ENCODE assay signal across 21 cellular contexts in genomic region chr5:142473038-142473437, GRCh38.
DNase-seq lines count a peak whose midpoint lies in the region; ATAC-seq, FAIRE-seq and TF ChIP-seq lines count a peak whose summit lies in the region.
"Had no signal": no experiment of that assay in that cellular context is flagged by ENCODE, and none has a peak within 500 bp of the region (broad histone marks: within the 10 kb centered on the region; RNA-seq: fewer than 3 reads in every experiment).

No MANE protein-coding gene starts in this region.

- no peaks in the 10 kb centered on the region for H3K9me3 Mint-ChIP-seq in activated naive CD4-positive, alpha-beta T cell treated with anti-CD3 and anti-CD28 coated beads, Interleukin-2, amount 50 U/mL, for 72 hours
- H3K9me3 Mint-ChIP-seq in astrocyte (ENCODE audit: unreplicated experiment), result no peaks in the 10 kb centered on the region
- H3K9me3 Mint-ChIP-seq: CD4-positive, alpha-beta T cell; mesothelial cell of epicardium had no signal

- H3K36me3 Mint-ChIP-seq in activated naive CD4-positive, alpha-beta T cell treated with anti-CD3 and anti-CD28 coated beads, Interleukin-2, amount 50 U/mL, for 72 hours, result peaks cover 0 to 2% of the 10 kb centered on the region in 2 donors
- no peaks in the 10 kb centered on the region for H3K36me3 Mint-ChIP-seq in astrocyte (ENCODE audit: low read depth, unreplicated experiment)

- H3K4me3 Mint-ChIP-seq in astrocyte (ENCODE audit: unreplicated experiment), result no peak overlapping the region
- H3K4me3 Mint-ChIP-seq: brain; CD4-positive, alpha-beta T cell; endodermal cell; mesothelial cell of epicardium had no signal

- H3K79me2 ChIP-seq in PC-3 (ENCODE audit: low read length) (no peaks in the 10 kb centered on the region), astrocyte (ENCODE audit: insufficient read depth, low read length) (no peaks in the 10 kb centered on the region), smooth muscle cell (ENCODE audit: low read depth) (no peaks in the 10 kb centered on the region)

- H3K4me3 ChIP-seq in PC-3 (ENCODE audit: low read length) (no peak overlapping the region), astrocyte (ENCODE audit: insufficient read depth, low read depth, low read length) (no peak overlapping the region), smooth muscle cell (no peak overlapping the region), Peyer's patch (no peak overlapping the region)
- H3K4me3 ChIP-seq: colonic mucosa, tibial nerve had no signal

- no peak for TF ChIP-seq CTCF in PC-3 (conservative IDR thresholded peaks at IDR 0.05; ENCODE audit: low read depth, low read length)
- no peak for TF ChIP-seq CTCF in astrocyte (IDR thresholded peaks at IDR 0.05; ENCODE audit: insufficient read depth, low read depth, low read length)
- TF ChIP-seq CTCF in smooth muscle cell (IDR thresholded peaks at IDR 0.05; ENCODE audit: borderline replicate concordance, insufficient read depth, poor library complexity, severe bottlenecking), result no peak
- no peak for TF ChIP-seq CTCF in Peyer's patch (IDR thresholded peaks at IDR 0.05)

- peak overlapping the region; percentile 79 for H3K27ac ChIP-seq in PC-3 (ENCODE audit: low read length)
- peak overlapping the region; percentile 72 for H3K27ac ChIP-seq in astrocyte (ENCODE audit: low read depth, low read length)
- H3K27ac ChIP-seq in smooth muscle cell (ENCODE audit: low read depth), result peak overlapping the region; percentile 74
- no peak overlapping the region for H3K27ac ChIP-seq in Peyer's patch
- H3K27ac ChIP-seq: colonic mucosa, tibial nerve had no signal

- H3K4me1 Mint-ChIP-seq in astrocyte (ENCODE audit: low read depth, unreplicated experiment), result peaks cover 20% of the 10 kb centered on the region

- H3F3A ChIP-seq in PC-3 (ENCODE audit: low read length, unreplicated experiment) (no peaks in the 10 kb centered on the region), smooth muscle cell (ENCODE audit: low read depth) (no peaks in the 10 kb centered on the region)

- no peak for FAIRE-seq in astrocyte (lab: Jason Lieb, UNC)
- FAIRE-seq: TTC549 had no signal

- H4K20me1 ChIP-seq in PC-3 (ENCODE audit: low read length), result no peaks in the 10 kb centered on the region
- no peaks in the 10 kb centered on the region for H4K20me1 ChIP-seq in astrocyte (ENCODE audit: insufficient read depth, low read length)
- no peaks in the 10 kb centered on the region for H4K20me1 ChIP-seq in smooth muscle cell (ENCODE audit: low read depth)

- no peak for TF ChIP-seq POLR2A in Peyer's patch (IDR thresholded peaks at IDR 0.05)

- H3K9me2 ChIP-seq in PC-3 (replicated peaks; ENCODE audit: low read length), result no peaks in the 10 kb centered on the region

- peak overlapping the region; percentile 31 for H3K9ac ChIP-seq in PC-3 (ENCODE audit: low read length)
- H3K9ac ChIP-seq in astrocyte (ENCODE audit: low read length), result peak overlapping the region; percentile 39
- H3K9ac ChIP-seq in smooth muscle cell (ENCODE audit: low read depth), result peak overlapping the region; percentile 18

- no peak for DNase-seq in activated naive CD4-positive, alpha-beta T cell treated with anti-CD3 and anti-CD28 coated beads, Interleukin-2, amount 50 U/mL, for 72 hours (ENCODE audit: low spot score in 2 of 2)
- DNase-seq in activated naive CD4-positive, alpha-beta T cell treated with anti-CD3 and anti-CD28 coated beads, Interleukin-2, amount 50 U/mL, for 16 hours, result no peak
- no peak for DNase-seq in PC-3
- no peak for DNase-seq in astrocyte (ENCODE audit: low read depth)
- DNase-seq in smooth muscle cell (lab: John Stamatoyannopoulos, UW; ENCODE audit: unreplicated experiment), result no peak
- no peak for DNase-seq in MV-4-11 (lab: John Stamatoyannopoulos, UW)
- no peak for DNase-seq in Peyer's patch
- no peak for DNase-seq in DMS53 treated with DMSO at 0.1 percent for 48 hours (lab: John Stamatoyannopoulos, UW; ENCODE audit: unreplicated experiment)
- DNase-seq: activated CD8-positive, alpha-beta memory T cell treated with anti-CD3 and anti-CD28 coated beads, Interleukin-2, amount 50 U/mL, for 48 hours; colonic mucosa; head of caudate nucleus; left colon; NCI-H1417; NCI-H510A had no signal

- BruUV-seq in PC-3 (replicated peaks; lab: Mats Ljungman, UMichigan), result no TSS peak

- H3K4me2 ChIP-seq in PC-3 (ENCODE audit: low read length) (peak overlapping the region; percentile 58), astrocyte (ENCODE audit: low read length) (peak overlapping the region; percentile 63), smooth muscle cell (no peak overlapping the region)

- no peaks in the 10 kb centered on the region for H3K27me3 Mint-ChIP-seq in astrocyte (ENCODE audit: low read depth, unreplicated experiment)
- H3K27me3 Mint-ChIP-seq: CD4-positive, alpha-beta T cell; progenitor cell of endocrine pancreas had no signal

- H3K36me3 ChIP-seq in PC-3 (ENCODE audit: low read depth, low read length) (no peaks in the 10 kb centered on the region), astrocyte (ENCODE audit: insufficient read depth, low read length) (no peaks in the 10 kb centered on the region), smooth muscle cell (ENCODE audit: low read depth) (no peaks in the 10 kb centered on the region), Peyer's patch (no peaks in the 10 kb centered on the region)
- H3K36me3 ChIP-seq: colonic mucosa, tibial nerve had no signal

- H3K27ac Mint-ChIP-seq in activated naive CD4-positive, alpha-beta T cell treated with anti-CD3 and anti-CD28 coated beads, Interleukin-2, amount 50 U/mL, for 72 hours, result peak overlapping the region; percentile 2 to 90
- peak overlapping the region; percentile 96 for H3K27ac Mint-ChIP-seq in astrocyte (ENCODE audit: unreplicated experiment)
- H3K27ac Mint-ChIP-seq: endodermal cell, mesothelial cell of epicardium, progenitor cell of endocrine pancreas had no signal

- CTCF ChIA-PET in PC-3 (lab: Charles Lee), result interaction anchor here (1.1 kb wide), 1 partner anchor 148 kb away, joined by 4 read pairs; the partner anchor contains the start of gene SPRY4

- intact Hi-C loops in PC-3 (cut with micrococcal nuclease), result loop anchor here (10.0 kb wide), 1 partner anchor 72 kb away; no protein-coding TSS in a partner anchor

- peaks cover 27% of the 10 kb centered on the region for H3K4me1 ChIP-seq in PC-3 (ENCODE audit: insufficient read depth, low read length)
- H3K4me1 ChIP-seq in astrocyte (ENCODE audit: insufficient read depth, low read length), result peaks cover 11% of the 10 kb centered on the region
- H3K4me1 ChIP-seq in smooth muscle cell (ENCODE audit: low read depth), result peaks cover 10% of the 10 kb centered on the region
- no peaks in the 10 kb centered on the region for H3K4me1 ChIP-seq in Peyer's patch
- H3K4me1 ChIP-seq: colonic mucosa, tibial nerve had no signal

- no peak for ATAC-seq in activated naive CD4-positive, alpha-beta T cell treated with anti-CD3 and anti-CD28 coated beads, Interleukin-2, amount 50 U/mL, for 72 hours
- no peak for ATAC-seq in PC-3
- ATAC-seq: left colon had no signal

- POLR2A ChIA-PET in PC-3 (lab: Charles Lee; ENCODE audit: unreplicated experiment), result interaction anchor here (0.7 kb wide), 1 partner anchor 159 kb away, joined by 9 read pairs; no protein-coding TSS in a partner anchor

- no peak overlapping the region for H2AFZ ChIP-seq in PC-3 (ENCODE audit: low read length)
- no peak overlapping the region for H2AFZ ChIP-seq in astrocyte (ENCODE audit: low read depth, low read length)
- H2AFZ ChIP-seq in smooth muscle cell (ENCODE audit: low read depth), result no peak overlapping the region

- H3K9me3 ChIP-seq in PC-3 (ENCODE audit: low read length) (no peaks in the 10 kb centered on the region), astrocyte (ENCODE audit: insufficient read depth, low read depth, low read length) (no peaks in the 10 kb centered on the region), smooth muscle cell (replicated peaks; ENCODE audit: low read depth) (no peaks in the 10 kb centered on the region), Peyer's patch (no peaks in the 10 kb centered on the region)
- H3K9me3 ChIP-seq: colonic mucosa, tibial nerve had no signal

- H3K27me3 ChIP-seq in PC-3 (ENCODE audit: low read length), result no peaks in the 10 kb centered on the region
- no peaks in the 10 kb centered on the region for H3K27me3 ChIP-seq in astrocyte (ENCODE audit: insufficient read depth, low read length)
- no peaks in the 10 kb centered on the region for H3K27me3 ChIP-seq in smooth muscle cell (ENCODE audit: low read depth)
- no peaks in the 10 kb centered on the region for H3K27me3 ChIP-seq in Peyer's patch
- H3K27me3 ChIP-seq: colonic mucosa, tibial nerve had no signal

Comparison
In these comparisons a context has a peak if more than half of its experiments do, and no peak if none do; other contexts are left out.
1. H3K27ac ChIP-seq: peak in PC-3 (single experiment), astrocyte (single experiment) and smooth muscle cell (single experiment); none in Peyer's patch (0 of 4).
2. Peak in every context shown above with its lines, with median percentiles within 50 percentile points of each other: H3K9ac ChIP-seq.